8 cellular contexts compared by ENCODE assay signal in the genomic region with DNA sequence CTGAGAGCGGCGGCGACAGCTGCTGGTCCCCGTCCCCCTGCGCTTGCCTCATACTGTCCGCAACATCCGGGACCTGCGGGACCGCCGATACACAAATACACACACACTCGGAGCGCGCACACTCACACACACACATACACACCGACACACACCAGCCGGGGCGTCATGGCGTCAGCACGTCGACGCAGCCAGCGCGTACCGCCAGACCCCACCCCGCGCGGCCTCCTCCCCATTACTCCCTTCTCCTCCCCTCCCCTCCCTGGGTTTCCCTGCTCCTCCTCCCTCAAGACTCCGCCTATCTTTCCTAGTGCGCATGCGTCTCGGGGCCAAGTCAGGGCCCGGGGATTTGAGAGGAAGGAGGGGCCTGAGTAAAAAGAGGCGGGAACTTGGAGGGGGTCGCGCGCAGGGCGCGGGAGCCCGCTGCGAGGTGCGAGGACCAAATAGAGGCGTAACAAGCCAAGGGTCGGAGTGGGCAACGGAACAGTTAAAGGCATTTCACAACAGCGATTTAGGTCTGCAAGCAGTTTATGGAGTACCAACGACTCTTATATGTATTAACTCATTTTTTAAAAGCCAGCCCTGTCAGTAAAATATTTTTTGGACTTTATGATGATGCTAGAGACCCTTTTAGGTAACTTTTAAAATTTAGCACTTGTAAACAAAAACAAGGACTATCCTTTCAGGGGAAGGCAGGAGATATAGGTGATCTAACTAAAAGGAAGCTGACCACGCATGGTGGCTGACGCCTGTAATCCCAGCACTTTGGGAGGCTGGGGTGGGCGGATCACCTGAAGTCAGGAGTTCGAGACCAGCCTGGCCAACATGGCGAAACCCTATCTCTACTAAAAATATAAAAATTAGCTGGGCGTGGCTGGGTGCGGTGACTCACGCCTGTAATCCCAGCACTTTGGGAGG. TPM values are rescaled to one million over a fixed set of nuclear protein-coding genes. Genes with fewer than 3 reads are reported as not detected.
DNase-seq lines count a peak whose midpoint lies in the region; ATAC-seq and TF ChIP-seq lines count a peak whose summit lies in the region.

Gene SPOP (minus strand): TSS at position 165 of the 915 bp plus-strand sequence. CDS start 55,287 bp downstream, outside the sequence.

- no peaks in the 10 kb centered on the region for H3K9me3 ChIP-seq in colonic mucosa

- no peak for TF ChIP-seq CTCF in colonic mucosa (IDR thresholded peaks at IDR 0.05)

- H3K27me3 ChIP-seq in colonic mucosa (no peaks in the 10 kb centered on the region), layer of hippocampus (ENCODE audit: control insufficient read depth, insufficient read depth, low read length) (no peaks in the 10 kb centered on the region)

- H3K4me3 ChIP-seq in colonic mucosa: peak within 1 kb of the TSS; percentile 59

- peak; percentile 64 for ATAC-seq in HG03457 (IDR thresholded peaks at IDR 0.05; ENCODE audit: unreplicated experiment)

- DNase-seq in Ammon's horn (ENCODE audit: low spot score) (peak; percentile 100), GM19238 (ENCODE audit: insufficient read length, low spot score) (peak; percentile 85), NCI-H526 (lab: John Stamatoyannopoulos, UW) (peak; percentile 99 to 100), colonic mucosa (peak; percentile 99)
- DNase-seq in activated CD4-positive, alpha-beta T cell treated with anti-CD3 and anti-CD28 coated beads for 48 hours: peak; percentile 99
- peak; percentile 97 to 99 for DNase-seq in stimulated activated CD4-positive, alpha-beta T cell treated with anti-CD3 and anti-CD28 coated beads, Interleukin-1b, Interleukin-23, amount 100 ng/mL, for 4 hours (ENCODE audit: low read depth in 2 of 2)

- H3K36me3 ChIP-seq in colonic mucosa: no peaks in the 10 kb centered on the region

- H3K27ac ChIP-seq in colonic mucosa (peak within 1 kb of the TSS; percentile 97), layer of hippocampus (ENCODE audit: low read depth, low read length) (peak within 1 kb of the TSS; percentile 98)

- H3K9ac ChIP-seq in colonic mucosa (ENCODE audit: low read depth in 2 of 2, low read length in 2 of 2): peak within 1 kb of the TSS; percentile 89 to 92

- H3K4me1 ChIP-seq in colonic mucosa: peaks cover 17% of the 10 kb centered on the region

- intact Hi-C loops in colonic mucosa (cut with DNase I): no loop called here

RNA-seq across cellular contexts. Expression of gene SPOP, which starts in this region (rescaled TPM):
- total RNA-seq in colonic mucosa: 10 to 100 TPM; 60.5 to 83.2 TPM

Comparison
In these comparisons a context has a peak if more than half of its experiments do, and no peak if none do; other contexts are left out.
1. Peak in every context shown above with its lines: DNase-seq, ATAC-seq, H3K4me3 ChIP-seq and H3K27ac ChIP-seq.